Comparison of ENCODE assay signal across 8 cellular contexts in genomic region chr4:184983660-184984356, GRCh38. TPM values are rescaled to one million over a fixed set of nuclear protein-coding genes. Genes with fewer than 3 reads are reported as not detected.
DNase-seq lines count a peak whose midpoint lies in the region; ATAC-seq and TF ChIP-seq lines count a peak whose summit lies in the region.

No MANE protein-coding gene starts in this region.

- H3K79me1 ChIP-seq in mesenchymal stem cell (replicated peaks; ENCODE audit: low read length, poor library complexity, severe bottlenecking): no peaks in the 10 kb centered on the region

- no peak overlapping the region for H2BK5ac ChIP-seq in mesenchymal stem cell (ENCODE audit: low read depth, low read length, poor library complexity, severe bottlenecking)

- H3K4ac ChIP-seq in mesenchymal stem cell (ENCODE audit: low read depth in 1 of 2, low read length in 2 of 2): no peak overlapping the region

- H3K14ac ChIP-seq in mesenchymal stem cell (ENCODE audit: low read length in 2 of 2): no peak overlapping the region

- H3K27me3 Mint-ChIP-seq in WTC11 (ENCODE audit: low read depth): peaks cover 6% of the 10 kb centered on the region
- peaks cover 23% of the 10 kb centered on the region for H3K27me3 Mint-ChIP-seq in chondrocyte (ENCODE audit: low read depth)

- no peak overlapping the region for H3K4me3 ChIP-seq in mesenchymal stem cell (ENCODE audit: insufficient read depth in 1 of 2, low read depth in 1 of 2, low read length in 2 of 2)

- no peak overlapping the region for H3K27ac Mint-ChIP-seq in WTC11
- H3K27ac Mint-ChIP-seq in chondrocyte (ENCODE audit: unreplicated experiment): no peak overlapping the region

- H3K27me3 ChIP-seq in mesenchymal stem cell (ENCODE audit: control insufficient read depth in 1 of 2, insufficient read depth in 1 of 2, low read length in 2 of 2): peaks cover 32 to 60% of the 10 kb centered on the region in 2 experiments

- DNase-seq in NCI-H1105 treated with DMSO at 0.1 percent for 48 hours (lab: John Stamatoyannopoulos, UW) (peak; percentile 26), NCI-H1105 (lab: John Stamatoyannopoulos, UW) (no peak), NCI-H1694 (lab: John Stamatoyannopoulos, UW) (peak; percentile 12), WTC11 (ENCODE audit: low spot score) (peak; percentile 90), chondrocyte (ENCODE audit: low spot score) (no peak), mesenchymal stem cell (peak; percentile 19)
- peak; percentile 17 to 25 for DNase-seq in stimulated activated CD8-positive, alpha-beta memory T cell treated with anti-CD3 and anti-CD28 coated beads, Interleukin-7, amount 100 ng/mL, for 1 hour (ENCODE audit: low read depth in 2 of 2)

- H3K9me3 Mint-ChIP-seq in WTC11: no peaks in the 10 kb centered on the region
- H3K9me3 Mint-ChIP-seq in chondrocyte (ENCODE audit: low read depth): no peaks in the 10 kb centered on the region

- H3K4me1 Mint-ChIP-seq in WTC11: 0 out of 2 replicates have a peak, but pooled peaks cover 3% of the 10 kb centered on the region
- H3K4me1 Mint-ChIP-seq in chondrocyte (ENCODE audit: low read depth): no peaks in the 10 kb centered on the region

- POLR2A ChIA-PET in WTC11 (lab: Charles Lee): no interaction called here

- no peak overlapping the region for H2BK12ac ChIP-seq in mesenchymal stem cell (ENCODE audit: low read length in 2 of 2)

- H3K9ac ChIP-seq in mesenchymal stem cell (ENCODE audit: low read length): no peak overlapping the region

- no peak overlapping the region for H3K18ac ChIP-seq in mesenchymal stem cell (ENCODE audit: low read depth in 1 of 2, low read length in 2 of 2)

- H4K8ac ChIP-seq in mesenchymal stem cell (ENCODE audit: low read length): no peak overlapping the region

- H3K27ac ChIP-seq in mesenchymal stem cell (ENCODE audit: low read length, poor library complexity, severe bottlenecking): no peak overlapping the region

- peaks cover 7% of the 10 kb centered on the region for H3K9me3 ChIP-seq in mesenchymal stem cell (ENCODE audit: control insufficient read depth, low read length)

- H2AK5ac ChIP-seq in mesenchymal stem cell (ENCODE audit: low read length, severe bottlenecking): no peak overlapping the region

- H2BK15ac ChIP-seq in mesenchymal stem cell (ENCODE audit: low read depth, poor library complexity, severe bottlenecking): no peak overlapping the region

- H3K23ac ChIP-seq in mesenchymal stem cell (ENCODE audit: low read length in 2 of 2): no peak overlapping the region

- H4K91ac ChIP-seq in mesenchymal stem cell (ENCODE audit: low read length): no peak overlapping the region

- H3K4me3 Mint-ChIP-seq in WTC11 (no peak overlapping the region), chondrocyte (ENCODE audit: unreplicated experiment) (no peak overlapping the region)

- WGBS in mesenchymal stem cell: 34% methylated on average over 21 of the region's 21 CpGs

- H2BK120ac ChIP-seq in mesenchymal stem cell (ENCODE audit: low read depth, low read length): no peak overlapping the region

- CTCF ChIA-PET in WTC11 (lab: Charles Lee): interaction anchor here (0.6 to 3.2 kb wide), 13 partner anchors 21 to 250 kb away, joined by 3 to 29 read pairs (median 3); partner anchors contain the start of genes CENPU and HELT

- H3K4me1 ChIP-seq in mesenchymal stem cell (ENCODE audit: control insufficient read depth, insufficient read depth, low read depth, low read length): peaks cover 4% of the 10 kb centered on the region

- no peaks in the 10 kb centered on the region for H3K36me3 Mint-ChIP-seq in WTC11
- no peaks in the 10 kb centered on the region for H3K36me3 Mint-ChIP-seq in chondrocyte (ENCODE audit: low read depth)

- TF ChIP-seq CTCF in WTC11 (IDR thresholded peaks at IDR 0.05): no peak
- peak; percentile 80 for TF ChIP-seq CTCF in chondrocyte (IDR thresholded peaks at IDR 0.05)

- no peak overlapping the region for H3K4me2 ChIP-seq in mesenchymal stem cell (ENCODE audit: low read length, poor library complexity, severe bottlenecking)

- peak; percentile 53 for ATAC-seq in HG02798 (IDR thresholded peaks at IDR 0.05; ENCODE audit: poor library complexity, unreplicated experiment)
- ATAC-seq in WTC11: peak; percentile 97

- no peak overlapping the region for H2AFZ ChIP-seq in mesenchymal stem cell (ENCODE audit: low read depth, low read length)

- H3K36me3 ChIP-seq in mesenchymal stem cell (ENCODE audit: control insufficient read depth in 1 of 2, insufficient read depth in 2 of 2, low read depth in 1 of 2, low read length in 2 of 2): no peaks in the 10 kb centered on the region

TF ChIP-seq in WTC11, 78 proteins besides CTCF, POLR2A, EP300 and RAD21 (continues in another document):
- TF ChIP-seq, protein P1, sequence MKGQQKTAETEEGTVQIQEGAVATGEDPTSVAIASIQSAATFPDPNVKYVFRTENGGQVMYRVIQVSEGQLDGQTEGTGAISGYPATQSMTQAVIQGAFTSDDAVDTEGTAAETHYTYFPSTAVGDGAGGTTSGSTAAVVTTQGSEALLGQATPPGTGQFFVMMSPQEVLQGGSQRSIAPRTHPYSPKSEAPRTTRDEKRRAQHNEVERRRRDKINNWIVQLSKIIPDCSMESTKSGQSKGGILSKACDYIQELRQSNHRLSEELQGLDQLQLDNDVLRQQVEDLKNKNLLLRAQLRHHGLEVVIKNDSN (CRISPR knock-in tag; IDR thresholded peaks at IDR 0.05): no peak
- TF ChIP-seq ZMAT4 (CRISPR knock-in tag; IDR thresholded peaks at IDR 0.05) (no peak), ZNF512 (CRISPR knock-in tag; IDR thresholded peaks at IDR 0.05; ENCODE audit: borderline replicate concordance) (no peak), PRRX2 (CRISPR knock-in tag; IDR thresholded peaks at IDR 0.05) (no peak), TCF7 (CRISPR knock-in tag; IDR thresholded peaks at IDR 0.05; ENCODE audit: low read depth) (no peak), ZNF281 (CRISPR knock-in tag; IDR thresholded peaks at IDR 0.05) (no peak), MXD4 (CRISPR knock-in tag; IDR thresholded peaks at IDR 0.05; ENCODE audit: borderline replicate concordance) (no peak)
- TF ChIP-seq, protein P2, sequence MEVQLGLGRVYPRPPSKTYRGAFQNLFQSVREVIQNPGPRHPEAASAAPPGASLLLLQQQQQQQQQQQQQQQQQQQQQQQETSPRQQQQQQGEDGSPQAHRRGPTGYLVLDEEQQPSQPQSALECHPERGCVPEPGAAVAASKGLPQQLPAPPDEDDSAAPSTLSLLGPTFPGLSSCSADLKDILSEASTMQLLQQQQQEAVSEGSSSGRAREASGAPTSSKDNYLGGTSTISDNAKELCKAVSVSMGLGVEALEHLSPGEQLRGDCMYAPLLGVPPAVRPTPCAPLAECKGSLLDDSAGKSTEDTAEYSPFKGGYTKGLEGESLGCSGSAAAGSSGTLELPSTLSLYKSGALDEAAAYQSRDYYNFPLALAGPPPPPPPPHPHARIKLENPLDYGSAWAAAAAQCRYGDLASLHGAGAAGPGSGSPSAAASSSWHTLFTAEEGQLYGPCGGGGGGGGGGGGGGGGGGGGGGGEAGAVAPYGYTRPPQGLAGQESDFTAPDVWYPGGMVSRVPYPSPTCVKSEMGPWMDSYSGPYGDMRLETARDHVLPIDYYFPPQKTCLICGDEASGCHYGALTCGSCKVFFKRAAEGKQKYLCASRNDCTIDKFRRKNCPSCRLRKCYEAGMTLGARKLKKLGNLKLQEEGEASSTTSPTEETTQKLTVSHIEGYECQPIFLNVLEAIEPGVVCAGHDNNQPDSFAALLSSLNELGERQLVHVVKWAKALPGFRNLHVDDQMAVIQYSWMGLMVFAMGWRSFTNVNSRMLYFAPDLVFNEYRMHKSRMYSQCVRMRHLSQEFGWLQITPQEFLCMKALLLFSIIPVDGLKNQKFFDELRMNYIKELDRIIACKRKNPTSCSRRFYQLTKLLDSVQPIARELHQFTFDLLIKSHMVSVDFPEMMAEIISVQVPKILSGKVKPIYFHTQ (CRISPR knock-in tag; IDR thresholded peaks at IDR 0.05): no peak

RNA-seq across cellular contexts. Expression of gene HELT, which starts 34.5 kb away (rescaled TPM):
- 0.28 TPM in 1 of 3 replicates, not detected in the others for total RNA-seq in WTC11 (2021)
- total RNA-seq in chondrocyte: not detected in 3 replicates
- polyA plus RNA-seq in mesenchymal stem cell (2013, experiment 1 of 2): not detected
- polyA plus RNA-seq in mesenchymal stem cell (2013, experiment 2 of 2): not detected

Comparison
In these comparisons a context has a peak if more than half of its experiments do, and no peak if none do; other contexts are left out.
1. DNase-seq: peak in NCI-H1105 treated with DMSO at 0.1 percent for 48 hours (single experiment), NCI-H1694 (single experiment), WTC11 (single experiment), mesenchymal stem cell (single experiment) and stimulated activated CD8-positive, alpha-beta memory T cell treated with anti-CD3 and anti-CD28 coated beads, Interleukin-7, amount 100 ng/mL, for 1 hour (2 of 2); none in NCI-H1105 (single experiment) and chondrocyte (single experiment).